Comparison of ENCODE assay signal across 9 cellular contexts in genomic region chr10:11237571-11237970, GRCh38.
DNase-seq lines count a peak whose midpoint lies in the region; ATAC-seq lines count a peak whose summit lies in the region.
"Had no signal": no experiment of that assay in that cellular context is flagged by ENCODE, and none has a peak within 500 bp of the region (broad histone marks: within the 10 kb centered on the region; RNA-seq: fewer than 3 reads in every experiment).

No MANE protein-coding gene starts in this region.

- peaks cover 80% of the 10 kb centered on the region for H3K4me1 Mint-ChIP-seq in T-helper 17 cell
- peaks cover 49 to 73% (median 73%) of the 10 kb centered on the region in 3 donors for H3K4me1 Mint-ChIP-seq in naive B cell

- peaks cover 19% of the 10 kb centered on the region for H3K4me1 ChIP-seq in HAP-1

- DNase-seq in T-helper 17 cell (peak in 1 of 3 donors; percentile 26), naive B cell (no peak), RKO (ENCODE audit: low spot score) (no peak), kidney tubule cell (ENCODE audit: low spot score) (no peak), HAP-1 (ENCODE audit: low spot score in 2 of 2) (no peak)
- DNase-seq: NCI-H2107 had no signal

- ATAC-seq in GM18511 (IDR thresholded peaks at IDR 0.05; ENCODE audit: unreplicated experiment): peak; percentile 29
- ATAC-seq in GM21526 (IDR thresholded peaks at IDR 0.05; ENCODE audit: low FRiP score, unreplicated experiment): peak; percentile 34
- peak; percentile 34 for ATAC-seq in T-helper 17 cell
- no peak for ATAC-seq in naive B cell (ENCODE audit: low read depth in 2 of 2)
- ATAC-seq in HG03097 (IDR thresholded peaks at IDR 0.05; ENCODE audit: low FRiP score, unreplicated experiment): no peak

- H3K9me3 Mint-ChIP-seq in naive B cell: no peaks in the 10 kb centered on the region

- H3K27ac Mint-ChIP-seq in T-helper 17 cell: peak overlapping the region; percentile 98
- H3K27ac Mint-ChIP-seq in naive B cell: peak overlapping the region; percentile 64 to 91 (median 81)

- H3K4me3 Mint-ChIP-seq in T-helper 17 cell (peak overlapping the region; percentile 84), naive B cell (peak overlapping the region in 2 of 8 donors; percentile 0 to 47)

- H3K27me3 Mint-ChIP-seq in T-helper 17 cell (no peaks in the 10 kb centered on the region), naive B cell (no peaks in the 10 kb centered on the region)

- H3K36me3 ChIP-seq in HAP-1 (replicated peaks): no peaks in the 10 kb centered on the region

- in situ Hi-C loops in HAP-1 (cut with MboI; ENCODE audit: low sequenced_read_pairs): no loop called here

- no peak overlapping the region for H3K4me3 ChIP-seq in HAP-1

- H3K9me3 ChIP-seq in T-helper 17 cell (ENCODE audit: control insufficient read depth, low read length, poor library complexity, severe bottlenecking): no peaks in the 10 kb centered on the region
- no peaks in the 10 kb centered on the region for H3K9me3 ChIP-seq in HAP-1

- H3K36me3 Mint-ChIP-seq in T-helper 17 cell (ENCODE audit: low read depth): peaks cover 4% of the 10 kb centered on the region
- peaks cover 9 to 14% of the 10 kb centered on the region in 2 donors for H3K36me3 Mint-ChIP-seq in naive B cell

- H3K27me3 ChIP-seq in HAP-1 (ENCODE audit: low read depth): no peaks in the 10 kb centered on the region

Comparison
In these comparisons a context has a peak if more than half of its experiments do, and no peak if none do; other contexts are left out.
1. ATAC-seq: peak in GM18511 (single experiment), GM21526 (single experiment) and T-helper 17 cell (single experiment); none in naive B cell (0 of 2) and HG03097 (single experiment).